22 cellular contexts compared by ENCODE assay signal in genomic region chr1:19655718-19656080, GRCh38. TPM values are rescaled to one million over a fixed set of nuclear protein-coding genes. Genes with fewer than 3 reads are reported as not detected.
"Had no signal": no experiment of that assay in that cellular context is flagged by ENCODE, and none has a peak within 500 bp of the region (broad histone marks: within the 10 kb centered on the region; RNA-seq: fewer than 3 reads in every experiment).

No MANE protein-coding gene starts in this region.

- DNase-seq: activated CD4-positive, alpha-beta T cell treated with anti-CD3 and anti-CD28 coated beads for 36 hours; activated CD4-positive, alpha-beta T cell treated with anti-CD3 and anti-CD28 coated beads, Interleukin-2, amount 50 U/mL, for 48 hours; activated CD4-positive, CD25-positive, alpha-beta regulatory T cell; activated CD8-positive, alpha-beta memory T cell treated with anti-CD3 and anti-CD28 coated beads, Interleukin-2, amount 10 ng/mL, durations not matched to agents 7 days and 5 days; activated naive CD8-positive, alpha-beta T cell treated with anti-CD3 and anti-CD28 coated beads, Interleukin-2, amount 50 U/mL, for 24 hours; activated T-cell treated with anti-CD3 and anti-CD28 coated beads, Interleukin-2, amount 50 U/mL, for 24 hours; amygdala; MG63; MV-4-11; NCI-H1436; NCI-H1694 treated with DMSO at 0.1 percent for 48 hours; NCI-H2081; NCI-H446; NCI-H524; SHP77 treated with DMSO at 0.1 percent for 48 hours; T-cell; T-helper 2 cell had no signal

- H3K27me3 ChIP-seq: MG63, Peyer's patch had no signal

- H3K27ac ChIP-seq: VCaP had no signal

- H3K27ac Mint-ChIP-seq: activated CD4-positive, alpha-beta T cell treated with anti-CD3 and anti-CD28 coated beads for 36 hours; activated CD8-positive, alpha-beta memory T cell treated with anti-CD3 and anti-CD28 coated beads, Interleukin-2, amount 10 ng/mL, durations not matched to agents 7 days and 5 days; activated naive CD4-positive, alpha-beta T cell treated with anti-CD3 and anti-CD28 coated beads, Interleukin-2, amount 50 U/mL, for 72 hours; activated naive CD8-positive, alpha-beta T cell treated with anti-CD3 and anti-CD28 coated beads, Interleukin-2, amount 50 U/mL, for 24 hours; activated T-cell treated with anti-CD3 and anti-CD28 coated beads, Interleukin-2, amount 50 U/mL, for 24 hours; activated T-helper 17 cell treated with anti-CD3 and anti-CD28 coated beads, Interleukin-2, amount 50 U/mL, for 72 hours; T-cell had no signal

- H3K4me3 ChIP-seq: MG63, Peyer's patch had no signal

- H3K36me3 Mint-ChIP-seq: activated CD8-positive, alpha-beta memory T cell treated with anti-CD3 and anti-CD28 coated beads, Interleukin-2, amount 10 ng/mL, durations not matched to agents 7 days and 5 days; activated naive CD4-positive, alpha-beta T cell treated with anti-CD3 and anti-CD28 coated beads, Interleukin-2, amount 50 U/mL, for 72 hours; brain had no signal

- H3K36me3 ChIP-seq: MG63 had no signal

- H3K9me3 ChIP-seq: MG63, Peyer's patch had no signal

- ATAC-seq: activated CD4-positive, alpha-beta T cell treated with anti-CD3 and anti-CD28 coated beads for 36 hours; activated CD8-positive, alpha-beta memory T cell treated with anti-CD3 and anti-CD28 coated beads, Interleukin-2, amount 10 ng/mL, durations not matched to agents 7 days and 5 days; activated naive CD4-positive, alpha-beta T cell treated with anti-CD3 and anti-CD28 coated beads, Interleukin-2, amount 50 U/mL, for 72 hours; activated naive CD8-positive, alpha-beta T cell treated with anti-CD3 and anti-CD28 coated beads, Interleukin-2, amount 50 U/mL, for 24 hours; activated T-helper 17 cell treated with anti-CD3 and anti-CD28 coated beads, Interleukin-2, amount 50 U/mL, for 72 hours; T-cell had no signal

- H3K4me3 Mint-ChIP-seq: activated CD4-positive, alpha-beta T cell treated with anti-CD3 and anti-CD28 coated beads for 36 hours; activated CD8-positive, alpha-beta memory T cell treated with anti-CD3 and anti-CD28 coated beads, Interleukin-2, amount 10 ng/mL, durations not matched to agents 7 days and 5 days; activated naive CD8-positive, alpha-beta T cell treated with anti-CD3 and anti-CD28 coated beads, Interleukin-2, amount 50 U/mL, for 24 hours; activated T-cell treated with anti-CD3 and anti-CD28 coated beads, Interleukin-2, amount 50 U/mL, for 24 hours; activated T-helper 17 cell treated with anti-CD3 and anti-CD28 coated beads, Interleukin-2, amount 50 U/mL, for 72 hours; brain; T-cell had no signal

- H3K27me3 Mint-ChIP-seq: activated CD4-positive, alpha-beta T cell treated with anti-CD3 and anti-CD28 coated beads for 36 hours; activated CD8-positive, alpha-beta memory T cell treated with anti-CD3 and anti-CD28 coated beads, Interleukin-2, amount 10 ng/mL, durations not matched to agents 7 days and 5 days; activated T-cell treated with anti-CD3 and anti-CD28 coated beads, Interleukin-2, amount 50 U/mL, for 24 hours; activated T-helper 17 cell treated with anti-CD3 and anti-CD28 coated beads, Interleukin-2, amount 50 U/mL, for 72 hours; T-cell had no signal

- H3K9me3 Mint-ChIP-seq: activated naive CD4-positive, alpha-beta T cell treated with anti-CD3 and anti-CD28 coated beads, Interleukin-2, amount 50 U/mL, for 72 hours; activated naive CD8-positive, alpha-beta T cell treated with anti-CD3 and anti-CD28 coated beads, Interleukin-2, amount 50 U/mL, for 24 hours; activated T-cell treated with anti-CD3 and anti-CD28 coated beads, Interleukin-2, amount 50 U/mL, for 24 hours; activated T-helper 17 cell treated with anti-CD3 and anti-CD28 coated beads, Interleukin-2, amount 50 U/mL, for 72 hours; brain; T-cell had no signal

RNA-seq across cellular contexts. Expression of gene HTR6, which starts 9.0 kb away (rescaled TPM):
- total RNA-seq: activated CD8-positive, alpha-beta memory T cell treated with anti-CD3 and anti-CD28 coated beads, Interleukin-2, amount 10 ng/mL, durations not matched to agents 7 days and 5 days had no signal
